Comparison of ENCODE assay signal across 25 cellular contexts in genomic region chr10:124158592-124158991, GRCh38.
DNase-seq lines count a peak whose midpoint lies in the region; ATAC-seq and TF ChIP-seq lines count a peak whose summit lies in the region.
"Had no signal": no experiment of that assay in that cellular context is flagged by ENCODE, and none has a peak within 500 bp of the region (broad histone marks: within the 10 kb centered on the region; RNA-seq: fewer than 3 reads in every experiment).

No MANE protein-coding gene starts in this region.

- peak overlapping the region; percentile 63 for H3K4me3 ChIP-seq in DOHH2 (ENCODE audit: low read length)
- no peak overlapping the region for H3K4me3 ChIP-seq in MM.1S (ENCODE audit: low read length)
- H3K4me3 ChIP-seq: BLaER1, GM12878, PC-9 had no signal

- DNase-seq in MM.1S (peak; percentile 71), SK-MEL-5 (ENCODE audit: low read depth, low spot score) (peak; percentile 17), mesenteric fat pad (ENCODE audit: low spot score) (peak; percentile 49), islet precursor cell (no peak), cardiac septum (ENCODE audit: low spot score) (no peak)
- DNase-seq: CD4-positive, CD25-positive, alpha-beta regulatory T cell; EL; GDM1; GOT3; HCEC 1CT; KG1; NCI-H1092; NCI-H1436 treated with DMSO at 0.1 percent for 48 hours; NCI-H1930; NCI-H2107; NCI-H446; NCI-H524 treated with DMSO at 0.1 percent for 48 hours; NCI-H82; PC-9; SHP77; T-helper 1 cell had no signal

- no peaks in the 10 kb centered on the region for H4K20me1 ChIP-seq in DOHH2 (ENCODE audit: control insufficient read depth, insufficient read depth, low read depth, low read length)
- no peaks in the 10 kb centered on the region for H4K20me1 ChIP-seq in MM.1S (ENCODE audit: insufficient read depth, low read length)
- H4K20me1 ChIP-seq: BLaER1 had no signal

- intact Hi-C loops in cardiac septum (cut with DNase I): no loop called here

- H3K4me2 ChIP-seq in DOHH2 (ENCODE audit: low read length) (peak overlapping the region; percentile 71), MM.1S (ENCODE audit: low read depth, low read length) (peak overlapping the region; percentile 76)
- H3K4me2 ChIP-seq: PC-9 had no signal

- no peaks in the 10 kb centered on the region for H3K27me3 ChIP-seq in DOHH2 (ENCODE audit: control insufficient read depth, low read length)
- H3K27me3 ChIP-seq in MM.1S (replicated peaks; ENCODE audit: insufficient read depth, low read length): no peaks in the 10 kb centered on the region
- H3K27me3 ChIP-seq: BLaER1 had no signal

- H3K36me3 ChIP-seq in DOHH2 (ENCODE audit: control insufficient read depth, low read length) (no peaks in the 10 kb centered on the region), MM.1S (replicated peaks; ENCODE audit: insufficient read depth, low read length) (no peaks in the 10 kb centered on the region)
- H3K36me3 ChIP-seq: BLaER1 had no signal

- H3K79me2 ChIP-seq in DOHH2 (ENCODE audit: control insufficient read depth, low read length) (no peaks in the 10 kb centered on the region), MM.1S (ENCODE audit: low read length) (no peaks in the 10 kb centered on the region)

- H3K9ac ChIP-seq in MM.1S (ENCODE audit: low read length): peak overlapping the region; percentile 27; the same call in 1 of the 2 replicates
- H3K9ac ChIP-seq: BLaER1 had no signal

- TF ChIP-seq CTCF in DOHH2 (IDR thresholded peaks at IDR 0.05; ENCODE audit: low read depth, low read length, poor library complexity, severe bottlenecking) (no peak), MM.1S (IDR thresholded peaks at IDR 0.05; ENCODE audit: low read length) (no peak)

- peaks cover 6% of the 10 kb centered on the region; the same call in 1 of the 2 replicates for H3K9me3 ChIP-seq in DOHH2 (ENCODE audit: control insufficient read depth, insufficient read depth, low read length)
- H3K9me3 ChIP-seq in MM.1S (replicated peaks; ENCODE audit: insufficient read depth, low read length): no peaks in the 10 kb centered on the region

- no peak for ATAC-seq in GM21390 (IDR thresholded peaks at IDR 0.05; ENCODE audit: unreplicated experiment)
- ATAC-seq: GM12878 had no signal

- H3K9me2 ChIP-seq in DOHH2 (replicated peaks; ENCODE audit: control insufficient read depth, low read length): no peaks in the 10 kb centered on the region
- no peaks in the 10 kb centered on the region for H3K9me2 ChIP-seq in MM.1S (replicated peaks; ENCODE audit: insufficient read depth, low read length)

- H3K4me1 ChIP-seq in DOHH2 (ENCODE audit: control insufficient read depth, low read length): peaks cover 25% of the 10 kb centered on the region
- H3K4me1 ChIP-seq in MM.1S (ENCODE audit: low read length): peaks cover 25% of the 10 kb centered on the region

- in situ Hi-C loops in SK-MEL-5 (cut with HindIII; ENCODE audit: low pct_unique_long_range_greater_than_20kb, low sequenced_read_pairs): no loop called here

- H3F3A ChIP-seq in DOHH2 (ENCODE audit: control insufficient read depth, insufficient read depth) (no peaks in the 10 kb centered on the region), MM.1S (ENCODE audit: insufficient read depth, low read length) (peaks cover 15% of the 10 kb centered on the region)

- peak overlapping the region; percentile 77 for H2AFZ ChIP-seq in MM.1S (ENCODE audit: low read length)
- H2AFZ ChIP-seq: PC-9 had no signal

- H3K27ac ChIP-seq in DOHH2 (ENCODE audit: low read depth, low read length) (peak overlapping the region; percentile 62), MM.1S (ENCODE audit: low read length) (peak overlapping the region; percentile 68; the same call in 1 of the 2 replicates)
- H3K27ac ChIP-seq: BLaER1, PC-9 had no signal

Comparison
In these comparisons a context has a peak if more than half of its experiments do, and no peak if none do; other contexts are left out.
1. DNase-seq: peak in MM.1S (single experiment), SK-MEL-5 (single experiment) and mesenteric fat pad (single experiment); none in islet precursor cell (single experiment) and cardiac septum (single experiment).